Comparison of ENCODE assay signal across 8 cellular contexts in genomic region chr6:8064638-8065518, GRCh38. TPM values are rescaled to one million over a fixed set of nuclear protein-coding genes. Genes with fewer than 3 reads are reported as not detected.
A peak's percentile ranks its signal among the peaks of the same experiment; 100 is the strongest.
DNase-seq lines count a peak whose midpoint lies in the region; ATAC-seq and TF ChIP-seq lines count a peak whose summit lies in the region.

No MANE protein-coding gene starts in this region.

- TF ChIP-seq CTCF in brain microvascular endothelial cell (IDR thresholded peaks at IDR 0.05; ENCODE audit: low read depth, low read length, missing control alignments) = no peak

- H3K4me1 Mint-ChIP-seq in CD4-positive, CD25-positive, alpha-beta regulatory T cell = peaks cover 20 to 40% (median 35%) of the 10 kb centered on the region in 4 donors

- peaks cover 18% of the 10 kb centered on the region for H3K4me1 ChIP-seq in CD4-positive, CD25-positive, alpha-beta regulatory T cell (ENCODE audit: control insufficient read depth, insufficient read depth, low read length, poor library complexity, severe bottlenecking)
- peaks cover 16% of the 10 kb centered on the region for H3K4me1 ChIP-seq in mucosa of stomach (ENCODE audit: control insufficient read depth, insufficient read depth, low read length)

- no peaks in the 10 kb centered on the region for H3K27me3 ChIP-seq in CD4-positive, CD25-positive, alpha-beta regulatory T cell (ENCODE audit: control insufficient read depth, insufficient read depth, low read length)
- H3K27me3 ChIP-seq in brain microvascular endothelial cell (replicated peaks) = no peaks in the 10 kb centered on the region
- H3K27me3 ChIP-seq in mucosa of stomach (ENCODE audit: control insufficient read depth, insufficient read depth, low read length) = no peaks in the 10 kb centered on the region

- peak overlapping the region; percentile 93 to 98 (median 97) for H3K27ac Mint-ChIP-seq in CD4-positive, CD25-positive, alpha-beta regulatory T cell

- no peak for ATAC-seq in CD4-positive, CD25-positive, alpha-beta regulatory T cell (ENCODE audit: low read depth in 2 of 2)
- peak; percentile 0 for ATAC-seq in HG03432 (IDR thresholded peaks at IDR 0.05; ENCODE audit: unreplicated experiment)
- no peak for ATAC-seq in HG03460 (IDR thresholded peaks at IDR 0.05; ENCODE audit: unreplicated experiment)

- H3K4me3 Mint-ChIP-seq in CD4-positive, CD25-positive, alpha-beta regulatory T cell = peak overlapping the region; percentile 93 to 99 (median 94)

- in situ Hi-C loops in brain microvascular endothelial cell (cut with HindIII; ENCODE audit: low pct_ligation_motif_present, low sequenced_read_pairs) = no loop called here

- peaks cover 7% of the 10 kb centered on the region for H3K36me3 ChIP-seq in CD4-positive, CD25-positive, alpha-beta regulatory T cell (ENCODE audit: control insufficient read depth, insufficient read depth, low read length)
- no peaks in the 10 kb centered on the region for H3K36me3 ChIP-seq in brain microvascular endothelial cell (replicated peaks)
- no peaks in the 10 kb centered on the region for H3K36me3 ChIP-seq in mucosa of stomach (ENCODE audit: control insufficient read depth, insufficient read depth, low read length)

- no peaks in the 10 kb centered on the region for H3K27me3 Mint-ChIP-seq in CD4-positive, CD25-positive, alpha-beta regulatory T cell

- H3K4me3 ChIP-seq in CD4-positive, CD25-positive, alpha-beta regulatory T cell (ENCODE audit: low read depth, low read length) = peak overlapping the region; percentile 85
- H3K4me3 ChIP-seq in brain microvascular endothelial cell (ENCODE audit: low read depth, low read length) = peak overlapping the region; percentile 92
- peak overlapping the region; percentile 86 for H3K4me3 ChIP-seq in mucosa of stomach (ENCODE audit: low read length)

- peak overlapping the region; percentile 91 for H3K9ac ChIP-seq in mucosa of stomach (ENCODE audit: low read length)

- peaks cover 6% of the 10 kb centered on the region for H3K36me3 Mint-ChIP-seq in CD4-positive, CD25-positive, alpha-beta regulatory T cell

- peak overlapping the region; percentile 92 for H3K27ac ChIP-seq in CD4-positive, CD25-positive, alpha-beta regulatory T cell (ENCODE audit: insufficient read depth, low read length, poor library complexity, severe bottlenecking)
- peak overlapping the region; percentile 47 for H3K27ac ChIP-seq in brain microvascular endothelial cell

- H3K9me3 ChIP-seq in CD4-positive, CD25-positive, alpha-beta regulatory T cell (ENCODE audit: control insufficient read depth in 2 of 2, low read length in 2 of 2) = no peaks in the 10 kb centered on the region
- H3K9me3 ChIP-seq in mucosa of stomach (ENCODE audit: control insufficient read depth, low read length) = no peaks in the 10 kb centered on the region

- H3K9me3 Mint-ChIP-seq in CD4-positive, CD25-positive, alpha-beta regulatory T cell = peaks cover 0 to 1% (median 0%) of the 10 kb centered on the region in 7 donors

- DNase-seq in CD4-positive, CD25-positive, alpha-beta regulatory T cell = no peak
- no peak for DNase-seq in brain microvascular endothelial cell
- DNase-seq in T1000 (lab: John Stamatoyannopoulos, UW) = no peak
- DNase-seq in NCI-H1048 (lab: John Stamatoyannopoulos, UW) = no peak
- DNase-seq in NCI-H345 (lab: John Stamatoyannopoulos, UW) = no peak

RNA-seq across cellular contexts. Expression of gene BLOC1S5, which starts 0.7 kb away (rescaled TPM):
- total RNA-seq in CD4-positive, CD25-positive, alpha-beta regulatory T cell = 11.3 TPM
- 10 to 100 TPM; 23.2 to 31.9 (median 28.9) TPM for polyA plus RNA-seq in CD4-positive, CD25-positive, alpha-beta regulatory T cell

RNA-seq across cellular contexts. Expression of gene EEF1E1, which starts 37.5 kb away (rescaled TPM):
- total RNA-seq in CD4-positive, CD25-positive, alpha-beta regulatory T cell = 13.1 TPM
- polyA plus RNA-seq in CD4-positive, CD25-positive, alpha-beta regulatory T cell = 10 to 100 TPM; 58.2 to 68.9 (median 61.8) TPM
